ENCODE assay signal across 11 cellular contexts in the genomic region with DNA sequence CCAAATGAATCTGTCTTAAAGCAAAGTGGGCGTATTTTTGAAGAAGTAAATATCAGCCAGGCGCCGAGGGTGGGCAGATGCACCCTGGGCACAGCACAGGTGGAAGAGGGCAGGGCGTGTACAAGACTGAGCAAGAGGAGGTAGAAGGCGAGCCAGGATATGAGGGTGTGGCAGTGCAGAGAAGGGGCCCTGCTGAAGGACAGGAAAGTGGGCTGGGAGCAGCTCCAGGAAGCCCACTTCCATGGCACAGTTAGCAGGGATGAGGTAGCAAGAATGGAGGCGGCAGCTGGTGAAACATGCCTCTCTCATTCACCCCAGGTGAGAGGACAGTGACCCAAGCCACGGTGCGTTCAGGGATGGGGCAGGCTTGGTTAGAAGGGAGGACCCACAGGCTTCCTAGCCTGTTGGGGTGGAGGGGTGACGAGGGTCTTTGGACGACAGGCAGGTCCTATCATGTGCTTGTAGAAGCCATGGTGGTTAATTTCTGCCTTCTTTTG.
DNase-seq lines count a peak whose midpoint lies in the region; ATAC-seq, FAIRE-seq and TF ChIP-seq lines count a peak whose summit lies in the region.
"Had no signal": no experiment of that assay in that cellular context is flagged by ENCODE, and none has a peak within 500 bp of the region (broad histone marks: within the 10 kb centered on the region; RNA-seq: fewer than 3 reads in every experiment).

No MANE protein-coding gene starts in this region.

- POLR2A ChIA-PET in K562 (lab: Yijun Ruan, JAX), result interaction anchor here (0.9 to 1.1 kb wide), 2 partner anchors 9 to 12 kb away, joined by 3 to 4 read pairs; no protein-coding TSS in a partner anchor

- TF ChIP-seq CTCF in K562 (IDR thresholded peaks at IDR 0.05 in 2 of 3, conservative IDR thresholded peaks at IDR 0.05 in 1 of 3; ENCODE audit: insufficient read depth in 2 of 3, low read depth in 1 of 3, low read length in 3 of 3), result no peak
- no peak for TF ChIP-seq CTCF in neutrophil (IDR thresholded peaks at IDR 0.05)

- H3K9ac ChIP-seq in K562 (ENCODE audit: insufficient read depth in 1 of 2, low read depth in 2 of 2, low read length in 2 of 2), result peak overlapping the region in 1 of 2 experiments; percentile 19; a peak in 1 of 4 replicates

- H3K27ac ChIP-seq in K562 (ENCODE audit: extremely low read depth, low read depth, low read length), result peak overlapping the region; percentile 50; the same call in 2 of the 3 replicates
- peak overlapping the region; percentile 62 for H3K27ac ChIP-seq in neutrophil
- H3K27ac ChIP-seq in small intestine (ENCODE audit: low read depth in 1 of 2, low read length in 1 of 2), result peak overlapping the region in 1 of 2 donors; percentile 59

- H2AFZ ChIP-seq in K562 (ENCODE audit: low read depth, low read length), result no peak overlapping the region

- H3K4me1 ChIP-seq in K562 (replicated peaks in 1 of 2; ENCODE audit: control insufficient read depth in 2 of 2, insufficient read depth in 2 of 2, low read length in 2 of 2) (peaks cover 33 to 39% of the 10 kb centered on the region in 2 experiments), neutrophil (ENCODE audit: control insufficient read depth in 1 of 2, insufficient read depth in 1 of 2, low read depth in 1 of 2, low read length in 1 of 2) (peaks cover 11 to 12% of the 10 kb centered on the region in 2 experiments), small intestine (ENCODE audit: control insufficient read depth in 2 of 2, insufficient read depth in 1 of 2, low read depth in 1 of 2, low read length in 1 of 2) (no peaks in the 10 kb centered on the region)

- H3K4me3 ChIP-seq in K562 (no peak overlapping the region), neutrophil (ENCODE audit: low read depth in 1 of 2, low read length in 1 of 2) (no peak overlapping the region), small intestine (ENCODE audit: low read depth in 1 of 2, low read length in 2 of 2) (no peak overlapping the region)

- in situ Hi-C loops in K562 (cut with MboI), result no loop called here

- intact Hi-C loops in K562 (cut with micrococcal nuclease), result no loop called here

- no TSS peak for BruUV-seq in K562 (replicated peaks; lab: Mats Ljungman, UMichigan)

- H3K27me3 ChIP-seq in K562 (ENCODE audit: control insufficient read depth in 2 of 2, insufficient read depth in 2 of 2, low read length in 2 of 2) (no peaks in the 10 kb centered on the region), neutrophil (no peaks in the 10 kb centered on the region), small intestine (ENCODE audit: control insufficient read depth in 2 of 2, insufficient read depth in 2 of 2, low read length in 2 of 2) (no peaks in the 10 kb centered on the region)

- CTCF ChIA-PET in K562 (lab: Yijun Ruan, JAX; ENCODE audit: low intra/inter-chr PET ratio), result no interaction called here

- FAIRE-seq in K562 (lab: Jason Lieb, UNC) (no peak), small intestine (lab: Jason Lieb, UNC) (no peak)
- FAIRE-seq: TTC549 had no signal

- WGBS in K562 (ENCODE audit: insufficient coverage, low coverage, missing lambda C conversion rate), result 74% methylated on average over 10 of the region's 10 CpGs
- WGBS in small intestine, 3 donors, result 55 to 69% (median 57%) methylated on average over 10 of the region's 10 CpGs

- H3K4me2 ChIP-seq in K562 (ENCODE audit: insufficient read depth, low read length), result no peak overlapping the region

- TF ChIP-seq RAD21 in K562 (CRISPR knock-in tag; conservative IDR thresholded peaks at IDR 0.05 in 1 of 2, IDR thresholded peaks at IDR 0.05 in 1 of 2), result no peak

- H3K79me2 ChIP-seq in K562 (ENCODE audit: control insufficient read depth, insufficient read depth, low read length), result no peaks in the 10 kb centered on the region

- H4K20me1 ChIP-seq in K562 (replicated peaks; ENCODE audit: control insufficient read depth, insufficient read depth, low read length), result peaks cover 15% of the 10 kb centered on the region; the same call in 1 of the 2 replicates

- DNase-seq in K562 (ENCODE audit: extremely low read depth in 1 of 4, low spot score in 3 of 4) (no peak), small intestine (no peak), activated gamma-delta T cell (lab: John Stamatoyannopoulos, UW) (no peak), inferior parietal cortex (ENCODE audit: extremely low spot score) (no peak)
- DNase-seq: caudate nucleus, glutamatergic neuron had no signal

- ATAC-seq in GM19395 (IDR thresholded peaks at IDR 0.05; ENCODE audit: unreplicated experiment) (peak; percentile 17), HG03442 (IDR thresholded peaks at IDR 0.05; ENCODE audit: unreplicated experiment) (peak; percentile 11), K562 (no peak; the same call in 2 of the 3 replicates), HG03521 (IDR thresholded peaks at IDR 0.05; ENCODE audit: unreplicated experiment) (no peak)

- H3K9me3 ChIP-seq in K562 (replicated peaks; ENCODE audit: control insufficient read depth, insufficient read depth, low read depth, low read length) (no peaks in the 10 kb centered on the region), neutrophil (no peaks in the 10 kb centered on the region), small intestine (ENCODE audit: control insufficient read depth, low read depth) (no peaks in the 10 kb centered on the region)

- no peak for TF ChIP-seq EP300 in K562 (IDR thresholded peaks at IDR 0.05; ENCODE audit: low read length)

- no peak for TF ChIP-seq POLR2A in K562 (conservative IDR thresholded peaks at IDR 0.05)

- H3K36me3 ChIP-seq in K562 (ENCODE audit: control insufficient read depth, insufficient read depth, low read length) (peaks cover 18% of the 10 kb centered on the region; the same call in 2 of the 3 replicates), neutrophil (peaks cover 35% of the 10 kb centered on the region), small intestine (ENCODE audit: control insufficient read depth in 2 of 2, insufficient read depth in 2 of 2, low read length in 2 of 2) (peaks cover 3 to 4% of the 10 kb centered on the region in 2 donors)

- no peaks in the 10 kb centered on the region for H3K9me1 ChIP-seq in K562 (ENCODE audit: control insufficient read depth, insufficient read depth, low read length)

TF ChIP-seq in K562, 482 proteins besides CTCF, POLR2A, EP300 and RAD21:
- TF ChIP-seq ATF1 (CRISPR knock-in tag; IDR thresholded peaks at IDR 0.05), result no peak
- no peak for TF ChIP-seq ATF1 (tag; IDR thresholded peaks at IDR 0.05)
- TF ChIP-seq PURB (CRISPR knock-in tag; IDR thresholded peaks at IDR 0.05; ENCODE audit: low read depth), result no peak
- TF ChIP-seq, protein P1, sequence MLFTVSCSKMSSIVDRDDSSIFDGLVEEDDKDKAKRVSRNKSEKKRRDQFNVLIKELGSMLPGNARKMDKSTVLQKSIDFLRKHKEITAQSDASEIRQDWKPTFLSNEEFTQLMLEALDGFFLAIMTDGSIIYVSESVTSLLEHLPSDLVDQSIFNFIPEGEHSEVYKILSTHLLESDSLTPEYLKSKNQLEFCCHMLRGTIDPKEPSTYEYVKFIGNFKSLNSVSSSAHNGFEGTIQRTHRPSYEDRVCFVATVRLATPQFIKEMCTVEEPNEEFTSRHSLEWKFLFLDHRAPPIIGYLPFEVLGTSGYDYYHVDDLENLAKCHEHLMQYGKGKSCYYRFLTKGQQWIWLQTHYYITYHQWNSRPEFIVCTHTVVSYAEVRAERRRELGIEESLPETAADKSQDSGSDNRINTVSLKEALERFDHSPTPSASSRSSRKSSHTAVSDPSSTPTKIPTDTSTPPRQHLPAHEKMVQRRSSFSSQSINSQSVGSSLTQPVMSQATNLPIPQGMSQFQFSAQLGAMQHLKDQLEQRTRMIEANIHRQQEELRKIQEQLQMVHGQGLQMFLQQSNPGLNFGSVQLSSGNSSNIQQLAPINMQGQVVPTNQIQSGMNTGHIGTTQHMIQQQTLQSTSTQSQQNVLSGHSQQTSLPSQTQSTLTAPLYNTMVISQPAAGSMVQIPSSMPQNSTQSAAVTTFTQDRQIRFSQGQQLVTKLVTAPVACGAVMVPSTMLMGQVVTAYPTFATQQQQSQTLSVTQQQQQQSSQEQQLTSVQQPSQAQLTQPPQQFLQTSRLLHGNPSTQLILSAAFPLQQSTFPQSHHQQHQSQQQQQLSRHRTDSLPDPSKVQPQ (CRISPR knock-in tag; IDR thresholded peaks at IDR 0.05; ENCODE audit: borderline replicate concordance), result no peak
- no peak for TF ChIP-seq ZFX (CRISPR knock-in tag; IDR thresholded peaks at IDR 0.05)
- no peak for TF ChIP-seq NFYB (IDR thresholded peaks at IDR 0.05; ENCODE audit: extremely low read depth, insufficient read length)
- TF ChIP-seq ZNF778 (CRISPR knock-in tag; IDR thresholded peaks at IDR 0.05), result no peak
- TF ChIP-seq HDGF (IDR thresholded peaks at IDR 0.05), result no peak
- peak; percentile 54; the same call in 1 of the 2 replicates for TF ChIP-seq HDAC8 (tag; IDR thresholded peaks at IDR 0.05)
TF ChIP-seq in K562: peak in this region for 1.

Comparison
In these comparisons a context has a peak if more than half of its experiments do, and no peak if none do; other contexts are left out.
1. ATAC-seq: peak in GM19395 (single experiment) and HG03442 (single experiment); none in K562 (single experiment) and HG03521 (single experiment).